ENCODE assay signal across 24 cellular contexts in genomic region chr9:134002796-134003195, GRCh38. TPM values are rescaled to one million over a fixed set of nuclear protein-coding genes. Genes with fewer than 3 reads are reported as not detected.
DNase-seq lines count a peak whose midpoint lies in the region; ATAC-seq and TF ChIP-seq lines count a peak whose summit lies in the region.
"Had no signal": no experiment of that assay in that cellular context is flagged by ENCODE, and none has a peak within 500 bp of the region (broad histone marks: within the 10 kb centered on the region; RNA-seq: fewer than 3 reads in every experiment).

No MANE protein-coding gene starts in this region.

- H3K4me3 Mint-ChIP-seq in chondrocyte (ENCODE audit: unreplicated experiment), result no peak overlapping the region
- H3K4me3 Mint-ChIP-seq: B cell; CD4-positive, alpha-beta memory T cell; CD4-positive, CD25-positive, alpha-beta regulatory T cell; CD8-positive, alpha-beta memory T cell had no signal

- H3K27me3 Mint-ChIP-seq in chondrocyte (ENCODE audit: low read depth), result no peaks in the 10 kb centered on the region

- H3K27ac Mint-ChIP-seq in chondrocyte (ENCODE audit: unreplicated experiment), result no peak overlapping the region
- H3K27ac Mint-ChIP-seq: CD4-positive, alpha-beta memory T cell; CD4-positive, CD25-positive, alpha-beta regulatory T cell; CD8-positive, alpha-beta memory T cell had no signal

- no peaks in the 10 kb centered on the region for H3K36me3 Mint-ChIP-seq in chondrocyte (ENCODE audit: low read depth)
- H3K36me3 Mint-ChIP-seq: CD4-positive, alpha-beta memory T cell; CD4-positive, CD25-positive, alpha-beta regulatory T cell; CD8-positive, alpha-beta memory T cell had no signal

- WGBS in heart left ventricle, 4 donors, result 87 to 93% (median 90%) methylated on average over 1 to 2 of the region's 2 CpGs

- no peak for TF ChIP-seq CTCF in heart left ventricle (IDR thresholded peaks at IDR 0.05)
- TF ChIP-seq CTCF in chondrocyte (IDR thresholded peaks at IDR 0.05), result no peak

- intact Hi-C loops in Right ventricle myocardium inferior (cut with DNase I), result no loop called here
- intact Hi-C loops in heart left ventricle (cut with DNase I), result loop anchor here in 1 of 10 donors (10.0 kb wide), 1 partner anchor 92 kb away; no protein-coding TSS in a partner anchor
- intact Hi-C loops in posterior vena cava (cut with DNase I), result no loop called here

- no peaks in the 10 kb centered on the region for H3K9me3 ChIP-seq in heart left ventricle
- H3K9me3 ChIP-seq: A549; BLaER1 treated with 17β-estradiol and CSF1 and Interleukin-3, amounts not matched to agents 10 nM and 100 nM had no signal

- no peak for TF ChIP-seq POLR2A in heart left ventricle (IDR thresholded peaks at IDR 0.05)

- no peaks in the 10 kb centered on the region for H3K9me3 Mint-ChIP-seq in chondrocyte (ENCODE audit: low read depth)
- H3K9me3 Mint-ChIP-seq: CD4-positive, alpha-beta memory T cell; CD8-positive, alpha-beta memory T cell had no signal

- peak; percentile 37 for DNase-seq in Right ventricle myocardium inferior (ENCODE audit: missing footprints)
- DNase-seq in heart left ventricle, result no peak
- DNase-seq in chondrocyte (ENCODE audit: low spot score), result peak; percentile 55
- DNase-seq in posterior vena cava (ENCODE audit: low spot score), result peak; percentile 48
- no peak for DNase-seq in SIG-M5 (lab: John Stamatoyannopoulos, UW)
- DNase-seq in CD1c-positive myeloid dendritic cell (ENCODE audit: extremely low spot score), result no peak
- DNase-seq: AML-193; CD4-positive, alpha-beta memory T cell; CD4-positive, CD25-positive, alpha-beta regulatory T cell; CD8-positive, alpha-beta memory T cell; COR-L47; DMS 273 treated with DMSO at 0.1 percent for 48 hours; DMS153; DMS53; DMS79; DND-41; EL; GDM1 had no signal

- H3K27ac ChIP-seq in heart left ventricle, result no peak overlapping the region
- H3K27ac ChIP-seq: 22Rv1; A549; BLaER1 treated with 17β-estradiol and CSF1 and Interleukin-3, amounts not matched to agents 10 nM and 100 nM; C4-2B had no signal

- H3K36me3 ChIP-seq in heart left ventricle, result no peaks in the 10 kb centered on the region
- H3K36me3 ChIP-seq: BLaER1 treated with 17β-estradiol and CSF1 and Interleukin-3, amounts not matched to agents 10 nM and 100 nM had no signal

- no peaks in the 10 kb centered on the region for H3K27me3 ChIP-seq in heart left ventricle
- H3K27me3 ChIP-seq: BLaER1 treated with 17β-estradiol and CSF1 and Interleukin-3, amounts not matched to agents 10 nM and 100 nM had no signal

- peaks cover 13% of the 10 kb centered on the region for H3K4me1 Mint-ChIP-seq in chondrocyte (ENCODE audit: low read depth)
- H3K4me1 Mint-ChIP-seq: CD4-positive, alpha-beta memory T cell; CD4-positive, CD25-positive, alpha-beta regulatory T cell; CD8-positive, alpha-beta memory T cell had no signal

- H3K4me1 ChIP-seq in heart left ventricle, result no peaks in the 10 kb centered on the region
- H3K4me1 ChIP-seq: A549; BLaER1 treated with 17β-estradiol and CSF1 and Interleukin-3, amounts not matched to agents 10 nM and 100 nM had no signal

- no peak overlapping the region for H3K4me3 ChIP-seq in heart left ventricle
- H3K4me3 ChIP-seq: A549; BLaER1 treated with 17β-estradiol and CSF1 and Interleukin-3, amounts not matched to agents 10 nM and 100 nM; GM12878 had no signal

- ATAC-seq in Right ventricle myocardium inferior (no peak), heart left ventricle (no peak)
- ATAC-seq: A549, GM12878 had no signal

RNA-seq across cellular contexts. Expression of gene VAV2, which starts 10.7 kb away (rescaled TPM):
- total RNA-seq in Right ventricle myocardium inferior (7.6 TPM), heart left ventricle (1 to 10 TPM; 3.4 to 9.9 (median 5.3) TPM), chondrocyte (17.7 to 34.2 TPM (median 19.3 TPM) in 3 replicates), posterior vena cava (10 to 100 TPM; 12.9 to 17.9 TPM)
- polyA plus RNA-seq in heart left ventricle, result 1 to 10 TPM; 3.3 to 6.5 TPM

RNA-seq across cellular contexts. Expression of gene BRD3OS, which starts 22.5 kb away (rescaled TPM):
- 6.2 TPM for total RNA-seq in Right ventricle myocardium inferior
- total RNA-seq in heart left ventricle, result 10 to 100 TPM in 4 of 9 donors, 1 to 10 TPM in 5; 5.3 to 13.8 (median 9.3) TPM
- polyA plus RNA-seq in heart left ventricle, result 1 to 10 TPM; 1.8 to 8.9 TPM
- 13.7 to 27.6 TPM (median 15.7 TPM) in 3 replicates for total RNA-seq in chondrocyte
- total RNA-seq in posterior vena cava, result 10 to 100 TPM; 11.9 to 14.3 TPM

Comparison
In these comparisons a context has a peak if more than half of its experiments do, and no peak if none do; other contexts are left out.
1. DNase-seq: peak in Right ventricle myocardium inferior (single experiment), chondrocyte (single experiment) and posterior vena cava (single experiment); none in heart left ventricle (0 of 5), SIG-M5 (single experiment) and CD1c-positive myeloid dendritic cell (single experiment).